Comparison of ENCODE assay signal across 28 cellular contexts in the genomic region with DNA sequence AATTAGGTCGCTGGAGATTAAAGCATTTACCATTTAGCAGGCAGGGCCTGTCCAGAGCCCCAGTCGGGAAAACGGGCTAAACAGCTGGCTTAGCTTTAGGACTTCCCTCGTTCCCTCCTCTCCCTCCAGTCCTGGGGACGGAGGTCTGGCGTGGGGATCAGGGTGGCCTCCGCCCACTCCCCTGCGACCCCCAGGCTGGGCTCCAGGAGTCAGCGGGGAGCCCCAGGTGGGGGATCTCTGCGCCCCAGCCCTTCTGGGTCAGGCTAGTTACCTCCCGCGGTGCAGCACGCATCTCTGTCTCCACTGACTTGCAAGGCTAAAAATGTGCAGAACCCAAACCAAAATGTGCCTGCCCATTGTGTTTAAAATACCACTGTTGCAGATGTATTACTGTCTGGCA.
"Had no signal": no experiment of that assay in that cellular context is flagged by ENCODE, and none has a peak within 500 bp of the region (broad histone marks: within the 10 kb centered on the region; RNA-seq: fewer than 3 reads in every experiment).

No MANE protein-coding gene starts in this region.

- DNase-seq: natural killer cell; occipital lobe; ovary; right cardiac atrium; sigmoid colon; small intestine; stimulated activated CD4-positive, alpha-beta T cell treated with anti-CD3 and anti-CD28 coated beads, Interleukin-15, amount 100 ng/mL, for 24 hours; stimulated activated CD4-positive, alpha-beta T cell treated with anti-CD3 and anti-CD28 coated beads, Interleukin-2, amount 100 ng/mL, for 24 hours; stimulated activated CD4-positive, alpha-beta T cell treated with anti-CD3 and anti-CD28 coated beads, Interleukin-2, amount 100 ng/mL, for 48 hours; stimulated activated CD4-positive, alpha-beta T cell treated with anti-CD3 and anti-CD28 coated beads, Interleukin-4, amount 100 ng/mL, for 24 hours; stimulated activated naive CD4-positive, alpha-beta T cell; stimulated activated naive CD8-positive, alpha-beta T cell treated with anti-CD3 and anti-CD28 coated beads, Interleukin-15, amount 100 ng/mL, for 72 hours; stimulated activated naive CD8-positive, alpha-beta T cell treated with anti-CD3 and anti-CD28 coated beads, Interleukin-15, Interleukin-2, amounts not matched to agents 100 U/mL and 50 U/mL, for 24 hours; substantia nigra; testis; tibial artery; transverse colon; upper lobe of right lung; uterus had no signal

- ATAC-seq: natural killer cell; psoas muscle; right cardiac atrium; right lobe of liver; stimulated activated effector memory CD8-positive, alpha-beta T cell treated with anti-CD3 and anti-CD28 coated beads, Interleukin-12 subunit alpha, Interleukin-12 subunit beta, amount 100 ng/mL, for 72 hours; stimulated activated naive CD8-positive, alpha-beta T cell treated with anti-CD3 and anti-CD28 coated beads, Interleukin-15, amount 100 ng/mL, for 72 hours; stimulated activated naive CD8-positive, alpha-beta T cell treated with anti-CD3 and anti-CD28 coated beads, Interleukin-15, Interleukin-2, amounts not matched to agents 100 U/mL and 50 U/mL, for 24 hours; upper lobe of right lung had no signal

- H3K4me3 ChIP-seq: neural progenitor cell, ovary, psoas muscle, right lobe of liver, sigmoid colon, suprapubic skin, testis, tibial artery, transverse colon, upper lobe of right lung, uterus had no signal

- H3K9me3 Mint-ChIP-seq: type B pancreatic cell had no signal

- H3K27me3 ChIP-seq: neural progenitor cell, ovary, right lobe of liver, sigmoid colon, suprapubic skin, testis, tibial artery, transverse colon, upper lobe of right lung, uterus had no signal

- H3K4me3 Mint-ChIP-seq: natural killer cell; nephron; neural progenitor cell; stimulated activated naive CD8-positive, alpha-beta T cell treated with anti-CD3 and anti-CD28 coated beads, Interleukin-15, amount 100 ng/mL, for 72 hours; type B pancreatic cell had no signal

- H3K36me3 Mint-ChIP-seq: natural killer cell had no signal

- H3K9me3 ChIP-seq: ovary, psoas muscle, sigmoid colon, testis had no signal

- H3K27ac Mint-ChIP-seq: natural killer cell; nephron; neural progenitor cell; progenitor cell of endocrine pancreas; stimulated activated naive CD8-positive, alpha-beta T cell treated with anti-CD3 and anti-CD28 coated beads, Interleukin-15, amount 100 ng/mL, for 72 hours; type B pancreatic cell had no signal

- H3K4me1 ChIP-seq: neural progenitor cell, parathyroid adenoma, right lobe of liver, testis, transverse colon, upper lobe of right lung, uterus had no signal

- H3K4me1 Mint-ChIP-seq: nephron had no signal

- H3K27ac ChIP-seq: neural progenitor cell, ovary, parathyroid adenoma, psoas muscle, right lobe of liver, sigmoid colon, suprapubic skin, testis, tibial artery, transverse colon, upper lobe of right lung, uterus had no signal

- H3K27me3 Mint-ChIP-seq: progenitor cell of endocrine pancreas; stimulated activated naive CD8-positive, alpha-beta T cell treated with anti-CD3 and anti-CD28 coated beads, Interleukin-15, amount 100 ng/mL, for 72 hours; type B pancreatic cell had no signal

- H3K36me3 ChIP-seq: neural progenitor cell, ovary, upper lobe of right lung, uterus had no signal
